In genomic region chr22:23838686-23839468, GRCh38 we compare ENCODE assay signal across 8 cellular contexts. TPM values are rescaled to one million over a fixed set of nuclear protein-coding genes. Genes with fewer than 3 reads are reported as not detected.
DNase-seq lines count a peak whose midpoint lies in the region; ATAC-seq and TF ChIP-seq lines count a peak whose summit lies in the region.

Gene DERL3, minus strand, starts transcription at chr22:23839006. Its CDS starts 19 bp downstream, at chr22:23838987.

- peak within 1 kb of the TSS; percentile 40 for H2AFZ ChIP-seq in GM23248
- peak within 1 kb of the TSS; percentile 86 for H2AFZ ChIP-seq in Loucy (ENCODE audit: low read length)

- TF ChIP-seq CTCF in Loucy (conservative IDR thresholded peaks at IDR 0.05; ENCODE audit: low read length): no peak
- TF ChIP-seq CTCF in foreskin keratinocyte (conservative IDR thresholded peaks at IDR 0.05): no peak
- no peak for TF ChIP-seq CTCF in neural crest cell (conservative IDR thresholded peaks at IDR 0.05)

- H3K4me1 ChIP-seq in GM23248 (ENCODE audit: insufficient read depth) (no peaks in the 10 kb centered on the region), Loucy (ENCODE audit: insufficient read depth, low read length, poor library complexity, severe bottlenecking) (peaks cover 11% of the 10 kb centered on the region), foreskin keratinocyte (no peaks in the 10 kb centered on the region)

- H3K79me2 ChIP-seq in GM23248 (ENCODE audit: insufficient read depth) (no peaks in the 10 kb centered on the region), Loucy (ENCODE audit: insufficient read depth, low read length) (peaks cover 13% of the 10 kb centered on the region; the same call in 1 of the 2 replicates)

- H3K9me2 ChIP-seq in GM23248 (ENCODE audit: insufficient read depth) (no peaks in the 10 kb centered on the region), Loucy (replicated peaks; ENCODE audit: low read depth, low read length) (no peaks in the 10 kb centered on the region)

- H3K27me3 ChIP-seq in GM23248 (replicated peaks; ENCODE audit: insufficient read depth) (no peaks in the 10 kb centered on the region), Loucy (ENCODE audit: insufficient read depth, low read length, poor library complexity, severe bottlenecking) (no peaks in the 10 kb centered on the region), foreskin keratinocyte (peaks cover 15% of the 10 kb centered on the region)

- H3K9ac ChIP-seq in GM23248: 0 out of 2 replicates have a peak within 1 kb of the TSS, but pooled peaks have one; percentile 6
- peak within 1 kb of the TSS; percentile 83 for H3K9ac ChIP-seq in Loucy (ENCODE audit: low read depth, low read length, poor library complexity, severe bottlenecking)

- TF ChIP-seq POLR2A in Raji (IDR thresholded peaks at IDR 0.05; ENCODE audit: insufficient read depth, low read depth, low read length): peak; percentile 56

- H3K27ac ChIP-seq in GM23248 (no peak within 1 kb of the TSS), foreskin keratinocyte (no peak within 1 kb of the TSS)

- peaks cover 20% of the 10 kb centered on the region for H3K27me3 Mint-ChIP-seq in neural crest cell (ENCODE audit: low read depth)
- H3K27me3 Mint-ChIP-seq in stimulated activated naive CD8-positive, alpha-beta T cell treated with anti-CD3 and anti-CD28 coated beads, Interleukin-15, amount 100 ng/mL, for 72 hours: peaks cover 7% of the 10 kb centered on the region

- H3K36me3 Mint-ChIP-seq in neural crest cell (ENCODE audit: low read depth): peaks cover 3% of the 10 kb centered on the region

- peak; percentile 93 for DNase-seq in DMS79 treated with DMSO at 0.1 percent for 48 hours (lab: John Stamatoyannopoulos, UW)
- peak; percentile 94 for DNase-seq in GM23248
- peak; percentile 95 for DNase-seq in activated gamma-delta T cell treated with Interleukin-2 at 50 U/mL for 16 hours
- DNase-seq in foreskin keratinocyte: peak; percentile 83 to 93
- peak; percentile 97 for DNase-seq in neural crest cell (ENCODE audit: low read depth, low spot score)
- peak; percentile 93 to 97 for DNase-seq in stimulated activated naive CD8-positive, alpha-beta T cell treated with anti-CD3 and anti-CD28 coated beads, Interleukin-15, amount 100 ng/mL, for 72 hours

- H3K4me3 Mint-ChIP-seq in neural crest cell: peak within 1 kb of the TSS; percentile 89
- H3K4me3 Mint-ChIP-seq in stimulated activated naive CD8-positive, alpha-beta T cell treated with anti-CD3 and anti-CD28 coated beads, Interleukin-15, amount 100 ng/mL, for 72 hours: peak within 1 kb of the TSS; percentile 96 to 97

- WGBS in GM23248 (ENCODE audit: low coverage in 1 of 2, low lambda C conversion rate in 2 of 2, missing lambda C conversion rate in 2 of 2), 2 experiments: 4 to 6% methylated on average over 46 to 69 of the region's 70 CpGs

- H3K4me3 ChIP-seq in GM23248 (peak within 1 kb of the TSS; percentile 62), Loucy (ENCODE audit: low read length, poor library complexity, severe bottlenecking) (peak within 1 kb of the TSS; percentile 80)

- peaks cover 34% of the 10 kb centered on the region for H3K4me1 Mint-ChIP-seq in neural crest cell
- H3K4me1 Mint-ChIP-seq in stimulated activated naive CD8-positive, alpha-beta T cell treated with anti-CD3 and anti-CD28 coated beads, Interleukin-15, amount 100 ng/mL, for 72 hours: peaks cover 28% of the 10 kb centered on the region

- H3K9me3 ChIP-seq in GM23248 (ENCODE audit: low read depth) (no peaks in the 10 kb centered on the region), Loucy (ENCODE audit: insufficient read depth, low read depth, low read length) (no peaks in the 10 kb centered on the region)

- no peaks in the 10 kb centered on the region for H3K36me3 ChIP-seq in GM23248 (ENCODE audit: low read depth)
- H3K36me3 ChIP-seq in Loucy (ENCODE audit: insufficient read depth, low read length): peaks cover 35% of the 10 kb centered on the region; the same call in 1 of the 2 replicates

- in situ Hi-C loops in GM23248 (cut with MboI): no loop called here

- no peaks in the 10 kb centered on the region for H3F3A ChIP-seq in GM23248 (ENCODE audit: insufficient read depth)
- H3F3A ChIP-seq in Loucy (ENCODE audit: low read depth): no peaks in the 10 kb centered on the region

- H3K4me2 ChIP-seq in GM23248 (ENCODE audit: unreplicated experiment) (peak within 1 kb of the TSS; percentile 73), Loucy (ENCODE audit: low read depth, low read length, poor library complexity, severe bottlenecking) (peak within 1 kb of the TSS; percentile 76)

- no peaks in the 10 kb centered on the region for H3K9me3 Mint-ChIP-seq in neural crest cell
- H3K9me3 Mint-ChIP-seq in stimulated activated naive CD8-positive, alpha-beta T cell treated with anti-CD3 and anti-CD28 coated beads, Interleukin-15, amount 100 ng/mL, for 72 hours: no peaks in the 10 kb centered on the region

- H3K27ac Mint-ChIP-seq in neural crest cell (ENCODE audit: unreplicated experiment): peak within 1 kb of the TSS; percentile 76
- H3K27ac Mint-ChIP-seq in stimulated activated naive CD8-positive, alpha-beta T cell treated with anti-CD3 and anti-CD28 coated beads, Interleukin-15, amount 100 ng/mL, for 72 hours: peak within 1 kb of the TSS; percentile 91 to 96

- H4K20me1 ChIP-seq in GM23248 (ENCODE audit: insufficient read depth): no peaks in the 10 kb centered on the region
- H4K20me1 ChIP-seq in Loucy (ENCODE audit: insufficient read depth, low read length, poor library complexity, severe bottlenecking): no peaks in the 10 kb centered on the region

- peak; percentile 86 for ATAC-seq in foreskin keratinocyte
- ATAC-seq in stimulated activated naive CD8-positive, alpha-beta T cell treated with anti-CD3 and anti-CD28 coated beads, Interleukin-15, amount 100 ng/mL, for 72 hours: peak; percentile 91

RNA-seq across cellular contexts. Expression of gene DERL3, which starts in this region (rescaled TPM):
- 1.2 and 2.3 TPM in 2 replicates for total RNA-seq in GM23248 (2014; rRNA removed; shearing (Covaris generic))
- polyA plus RNA-seq in GM23248 (2016; fragmentation: Nextera tagmentation; extraction: Ambion mirVana): 0.73 and 0.76 TPM in 2 replicates
- 1.9 and 3.5 TPM in 2 replicates for total RNA-seq in foreskin keratinocyte
- polyA plus RNA-seq in foreskin keratinocyte: 3.3 and 3.6 TPM in 2 replicates
- 5.7 TPM in 2 replicates for total RNA-seq in neural crest cell
